Comparison of ENCODE assay signal across 2 cellular contexts in the genomic region with DNA sequence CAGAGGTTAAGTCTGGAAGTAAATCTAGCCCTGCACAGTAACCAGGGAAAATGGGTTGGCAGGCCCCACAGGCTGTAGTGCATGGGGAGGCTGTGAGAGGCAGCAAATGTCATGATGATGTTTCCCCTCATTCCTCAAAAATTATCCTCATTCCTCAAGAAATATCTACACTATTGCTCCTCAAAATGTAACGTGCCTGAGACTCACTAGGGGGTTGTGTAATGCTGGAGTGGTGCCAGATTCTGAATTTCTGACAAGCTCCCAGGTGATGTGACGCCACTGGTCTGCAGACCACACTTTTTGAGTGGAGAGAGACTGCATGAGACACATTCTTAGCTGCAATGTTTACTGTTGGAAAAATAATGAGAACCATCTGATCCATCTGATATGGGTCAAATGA.
TF ChIP-seq lines count a peak whose summit lies in the region.

No MANE protein-coding gene starts in this region.

TF ChIP-seq in HCT116, 20 proteins besides CTCF, POLR2A, EP300 and RAD21 (continued from another document):
- TF ChIP-seq ZBTB33 (IDR thresholded peaks at IDR 0.05; ENCODE audit: extremely low read depth, insufficient replicate concordance, low read length) (no peak), YY1 (IDR thresholded peaks at IDR 0.05; ENCODE audit: extremely low read depth, insufficient replicate concordance, low read depth, low read length) (no peak)

TF ChIP-seq in neural cell, 6 proteins besides CTCF, POLR2A, EP300 and RAD21 (continued from another document):
- no peak for TF ChIP-seq SMC3 (conservative IDR thresholded peaks at IDR 0.05; ENCODE audit: poor library complexity)
